23 cellular contexts compared by ENCODE assay signal in genomic region chr1:32868806-32869455, GRCh38. TPM values are rescaled to one million over a fixed set of nuclear protein-coding genes. Genes with fewer than 3 reads are reported as not detected.
DNase-seq lines count a peak whose midpoint lies in the region; ATAC-seq and TF ChIP-seq lines count a peak whose summit lies in the region.
"Had no signal": no experiment of that assay in that cellular context is flagged by ENCODE, and none has a peak within 500 bp of the region (broad histone marks: within the 10 kb centered on the region; RNA-seq: fewer than 3 reads in every experiment).

No MANE protein-coding gene starts in this region.

- no peaks in the 10 kb centered on the region for H3K27me3 ChIP-seq in HAP-1 (ENCODE audit: low read depth)

- H3K36me3 ChIP-seq in HAP-1 (replicated peaks) = peaks cover 2% of the 10 kb centered on the region; the same call in 1 of the 2 replicates
- H3K36me3 ChIP-seq: cardiac muscle cell had no signal

- no peak overlapping the region for H3K27ac Mint-ChIP-seq in T-helper 2 cell treated with Interferon-gamma antibody and Interleukin-4, amounts not matched to agents 5 μg/mL and 100 μg/mL, for 36 hours
- no peak overlapping the region for H3K27ac Mint-ChIP-seq in activated T-helper 17 cell treated with anti-CD3 and anti-CD28 coated beads, Interleukin-2, amount 50 U/mL, for 72 hours
- no peak overlapping the region for H3K27ac Mint-ChIP-seq in progenitor cell of endocrine pancreas
- H3K27ac Mint-ChIP-seq: activated CD8-positive, alpha-beta T cell treated with anti-CD3 and anti-CD28 coated beads for 36 hours; activated naive CD4-positive, alpha-beta T cell treated with anti-CD3 and anti-CD28 coated beads for 36 hours had no signal

- no peak for DNase-seq in T-helper 2 cell treated with Interferon-gamma antibody and Interleukin-4, amounts not matched to agents 5 μg/mL and 100 μg/mL, for 36 hours (ENCODE audit: low spot score)
- DNase-seq in T-helper 2 cell (no peak), mesenteric fat pad (ENCODE audit: low spot score) (peak; percentile 37), progenitor cell of endocrine pancreas (ENCODE audit: low spot score, unreplicated experiment) (no peak), HAP-1 (ENCODE audit: low spot score in 2 of 2) (no peak)
- DNase-seq: activated CD8-positive, alpha-beta T cell treated with anti-CD3 and anti-CD28 coated beads for 36 hours; activated naive CD4-positive, alpha-beta T cell treated with anti-CD3 and anti-CD28 coated beads for 36 hours; COR-L47; dermis blood vessel endothelial cell; DMS79 treated with DMSO at 0.1 percent for 48 hours; kidney; NCI-H187 treated with DMSO at 0.1 percent for 48 hours; NCI-H526 treated with DMSO at 0.1 percent for 48 hours; SHP77 treated with DMSO at 0.1 percent for 48 hours; stimulated activated CD8-positive, alpha-beta memory T cell treated with anti-CD3 and anti-CD28 coated beads, Interleukin-4, amount 100 ng/mL, for 48 hours; upper lobe of left lung had no signal

- no peaks in the 10 kb centered on the region for H3K9me3 Mint-ChIP-seq in T-helper 2 cell treated with Interferon-gamma antibody and Interleukin-4, amounts not matched to agents 5 μg/mL and 100 μg/mL, for 36 hours
- no peaks in the 10 kb centered on the region for H3K9me3 Mint-ChIP-seq in activated T-helper 17 cell treated with anti-CD3 and anti-CD28 coated beads, Interleukin-2, amount 50 U/mL, for 72 hours
- no peaks in the 10 kb centered on the region for H3K9me3 Mint-ChIP-seq in progenitor cell of endocrine pancreas (ENCODE audit: low read depth)
- H3K9me3 Mint-ChIP-seq: activated CD8-positive, alpha-beta T cell treated with anti-CD3 and anti-CD28 coated beads for 36 hours; activated naive CD4-positive, alpha-beta T cell treated with anti-CD3 and anti-CD28 coated beads for 36 hours had no signal

- peaks cover 25% of the 10 kb centered on the region for H3K4me1 ChIP-seq in HAP-1
- H3K4me1 ChIP-seq: parathyroid adenoma had no signal

- H3K4me3 Mint-ChIP-seq in T-helper 2 cell treated with Interferon-gamma antibody and Interleukin-4, amounts not matched to agents 5 μg/mL and 100 μg/mL, for 36 hours = peak overlapping the region; percentile 19
- H3K4me3 Mint-ChIP-seq in activated T-helper 17 cell treated with anti-CD3 and anti-CD28 coated beads, Interleukin-2, amount 50 U/mL, for 72 hours = peak overlapping the region; percentile 58
- peak overlapping the region; percentile 74 for H3K4me3 Mint-ChIP-seq in progenitor cell of endocrine pancreas (ENCODE audit: low read depth)
- H3K4me3 Mint-ChIP-seq: activated CD8-positive, alpha-beta T cell treated with anti-CD3 and anti-CD28 coated beads for 36 hours; activated naive CD4-positive, alpha-beta T cell treated with anti-CD3 and anti-CD28 coated beads for 36 hours had no signal

- ATAC-seq in activated T-helper 17 cell treated with anti-CD3 and anti-CD28 coated beads, Interleukin-2, amount 50 U/mL, for 72 hours (replicated peaks) = no peak
- ATAC-seq in GM21723 (IDR thresholded peaks at IDR 0.05; ENCODE audit: unreplicated experiment) (no peak), HG03139 (IDR thresholded peaks at IDR 0.05; ENCODE audit: unreplicated experiment) (no peak)
- ATAC-seq: activated CD8-positive, alpha-beta T cell treated with anti-CD3 and anti-CD28 coated beads for 36 hours had no signal

- peaks cover 32% of the 10 kb centered on the region for H3K27me3 Mint-ChIP-seq in T-helper 2 cell treated with Interferon-gamma antibody and Interleukin-4, amounts not matched to agents 5 μg/mL and 100 μg/mL, for 36 hours (ENCODE audit: low read depth)
- peaks cover 35% of the 10 kb centered on the region for H3K27me3 Mint-ChIP-seq in activated T-helper 17 cell treated with anti-CD3 and anti-CD28 coated beads, Interleukin-2, amount 50 U/mL, for 72 hours
- H3K27me3 Mint-ChIP-seq in progenitor cell of endocrine pancreas = peaks cover 43% of the 10 kb centered on the region

- H3K36me3 Mint-ChIP-seq in T-helper 2 cell treated with Interferon-gamma antibody and Interleukin-4, amounts not matched to agents 5 μg/mL and 100 μg/mL, for 36 hours (ENCODE audit: low read depth) = peaks cover 10% of the 10 kb centered on the region
- peaks cover 26% of the 10 kb centered on the region for H3K36me3 Mint-ChIP-seq in activated T-helper 17 cell treated with anti-CD3 and anti-CD28 coated beads, Interleukin-2, amount 50 U/mL, for 72 hours (ENCODE audit: low read depth)
- H3K36me3 Mint-ChIP-seq in progenitor cell of endocrine pancreas (ENCODE audit: insufficient read depth) = peaks cover 4% of the 10 kb centered on the region

- peaks cover 12% of the 10 kb centered on the region for H3K4me1 Mint-ChIP-seq in T-helper 2 cell treated with Interferon-gamma antibody and Interleukin-4, amounts not matched to agents 5 μg/mL and 100 μg/mL, for 36 hours (ENCODE audit: low read depth)
- H3K4me1 Mint-ChIP-seq in activated T-helper 17 cell treated with anti-CD3 and anti-CD28 coated beads, Interleukin-2, amount 50 U/mL, for 72 hours = peaks cover 5% of the 10 kb centered on the region
- peaks cover 12% of the 10 kb centered on the region for H3K4me1 Mint-ChIP-seq in progenitor cell of endocrine pancreas (ENCODE audit: low read depth)

- H3K4me3 ChIP-seq in HAP-1 = no peak overlapping the region
- H3K4me3 ChIP-seq: cardiac muscle cell, lung, upper lobe of left lung had no signal

- in situ Hi-C loops in HAP-1 (cut with MboI; ENCODE audit: low sequenced_read_pairs) = no loop called here

- H3K9me3 ChIP-seq in HAP-1 = no peaks in the 10 kb centered on the region
- H3K9me3 ChIP-seq: upper lobe of left lung had no signal

- no peak for TF ChIP-seq CTCF in progenitor cell of endocrine pancreas (IDR thresholded peaks at IDR 0.05; ENCODE audit: unreplicated experiment)

RNA-seq across cellular contexts. Expression of gene FNDC5, which starts 1.8 kb away (rescaled TPM):
- total RNA-seq in activated T-helper 17 cell treated with anti-CD3 and anti-CD28 coated beads, Interleukin-2, amount 50 U/mL, for 72 hours = not detected
- 0.96 TPM for total RNA-seq in mesenteric fat pad
- total RNA-seq in progenitor cell of endocrine pancreas = 6.3 and 7.8 TPM in 2 replicates
- total RNA-seq: activated CD8-positive, alpha-beta T cell treated with anti-CD3 and anti-CD28 coated beads for 36 hours; activated naive CD4-positive, alpha-beta T cell treated with anti-CD3 and anti-CD28 coated beads for 36 hours had no signal

RNA-seq across cellular contexts. Expression of gene HPCA, which starts 17.4 kb away (rescaled TPM):
- under 1 TPM in 1 of 2 donors, not detected in 1; 0.98 TPM for total RNA-seq in activated T-helper 17 cell treated with anti-CD3 and anti-CD28 coated beads, Interleukin-2, amount 50 U/mL, for 72 hours
- total RNA-seq in mesenteric fat pad (not detected), progenitor cell of endocrine pancreas (0.96 and 1.1 TPM in 2 replicates)
- total RNA-seq: activated naive CD4-positive, alpha-beta T cell treated with anti-CD3 and anti-CD28 coated beads for 36 hours; cardiac muscle cell; dermis blood vessel endothelial cell; endothelial cell of umbilical vein; upper lobe of left lung had no signal

RNA-seq across cellular contexts. Expression of gene TMEM54, which starts 32.3 kb away (rescaled TPM):
- total RNA-seq in activated T-helper 17 cell treated with anti-CD3 and anti-CD28 coated beads, Interleukin-2, amount 50 U/mL, for 72 hours = under 1 TPM; 0.37 to 0.80 TPM
- total RNA-seq in mesenteric fat pad (26.8 TPM), progenitor cell of endocrine pancreas (23.2 and 27.0 TPM in 2 replicates)

RNA-seq across cellular contexts. Expression of gene S100PBP, which starts 51.5 kb away (rescaled TPM):
- 10 to 100 TPM; 42.7 to 48.1 TPM for total RNA-seq in activated T-helper 17 cell treated with anti-CD3 and anti-CD28 coated beads, Interleukin-2, amount 50 U/mL, for 72 hours
- total RNA-seq in mesenteric fat pad (25.0 TPM), progenitor cell of endocrine pancreas (62.6 and 66.1 TPM in 2 replicates)

RNA-seq across cellular contexts. Expression of gene YARS1, which starts 51.8 kb away (rescaled TPM):
- total RNA-seq in activated T-helper 17 cell treated with anti-CD3 and anti-CD28 coated beads, Interleukin-2, amount 50 U/mL, for 72 hours = 100 to 1,000 TPM; 101 to 176 TPM
- 125 TPM for total RNA-seq in mesenteric fat pad
- total RNA-seq in progenitor cell of endocrine pancreas = 101 and 110 TPM in 2 replicates

Comparison
In these comparisons a context has a peak if more than half of its experiments do, and no peak if none do; other contexts are left out.
1. H3K4me3 Mint-ChIP-seq: peak in every context shown above with its lines; median percentile 74 in progenitor cell of endocrine pancreas; 58 in activated T-helper 17 cell treated with anti-CD3 and anti-CD28 coated beads, Interleukin-2, amount 50 U/mL, for 72 hours; 19 in T-helper 2 cell treated with Interferon-gamma antibody and Interleukin-4, amounts not matched to agents 5 μg/mL and 100 μg/mL, for 36 hours.
2. RNA of gene TMEM54, which starts 32.3 kb away (total RNA-seq): 23.2 to 27.0 TPM in progenitor cell of endocrine pancreas and 26.8 TPM in mesenteric fat pad (single experiment); 0.37 to 0.80 TPM in activated T-helper 17 cell treated with anti-CD3 and anti-CD28 coated beads, Interleukin-2, amount 50 U/mL, for 72 hours; every median in the first group is over 10 times any median in the second.